In genomic region chr3:49786357-49787181, GRCh38 we compare ENCODE assay signal across 8 cellular contexts. TPM values are rescaled to one million over a fixed set of nuclear protein-coding genes. Genes with fewer than 3 reads are reported as not detected.
DNase-seq lines count a peak whose midpoint lies in the region; ATAC-seq, FAIRE-seq and TF ChIP-seq lines count a peak whose summit lies in the region.

Gene IP6K1, minus strand, starts transcription at chr3:49786542. Its CDS starts 38,502 bp downstream, at chr3:49748040.

- TF ChIP-seq CTCF in astrocyte of the cerebellum (IDR thresholded peaks at IDR 0.05; ENCODE audit: low read depth, low read length, missing control alignments) = no peak

- H3K4me3 ChIP-seq in astrocyte of the cerebellum (ENCODE audit: low read depth, low read length) = peak within 1 kb of the TSS; percentile 96
- H3K4me3 ChIP-seq in rectal smooth muscle tissue (ENCODE audit: low read length) = peak within 1 kb of the TSS; percentile 85
- peak within 1 kb of the TSS; percentile 97 to 99 for H3K4me3 ChIP-seq in aorta (ENCODE audit: low read length in 2 of 2)

- H3K36me3 ChIP-seq in rectal smooth muscle tissue (ENCODE audit: control insufficient read depth, insufficient read depth, low read length) = peaks cover 1% of the 10 kb centered on the region
- H3K36me3 ChIP-seq in aorta (ENCODE audit: control insufficient read depth in 1 of 2, insufficient read depth in 2 of 2, low read length in 1 of 2) = peaks cover 0 to under 1% of the 10 kb centered on the region in 2 donors

- intact Hi-C loops in aorta (cut with DNase I) = loop anchor here in 1 of 2 donors (10.0 kb wide), 1 partner anchor 62 kb away; the partner anchor contains the start of gene GMPPB

- DNase-seq in GM18507 (ENCODE audit: extremely low spot score, insufficient read length, low read depth) = peak; percentile 100
- peak; percentile 91 for DNase-seq in NCI-H2029 treated with DMSO at 0.1 percent for 48 hours (lab: John Stamatoyannopoulos, UW)
- peak; percentile 98 for DNase-seq in T-helper 9 cell
- DNase-seq in astrocyte of the cerebellum (ENCODE audit: low read depth) = peak; percentile 100
- DNase-seq in hepatic stellate cell (ENCODE audit: low spot score) = peak; percentile 100
- peak; percentile 100 for DNase-seq in aorta

- no peaks in the 10 kb centered on the region for H3K27me3 ChIP-seq in rectal smooth muscle tissue (ENCODE audit: control insufficient read depth, insufficient read depth, low read length)
- H3K27me3 ChIP-seq in aorta (ENCODE audit: control insufficient read depth in 1 of 2, insufficient read depth in 2 of 2, low read length in 1 of 2) = no peaks in the 10 kb centered on the region

- in situ Hi-C loops in astrocyte of the cerebellum (cut with HindIII; ENCODE audit: low sequenced_read_pairs) = no loop called here

- peak; percentile 98 for ATAC-seq in HG02981 (IDR thresholded peaks at IDR 0.05; ENCODE audit: unreplicated experiment)
- ATAC-seq in aorta (ENCODE audit: low FRiP score) = peak; percentile 100

- H3K9ac ChIP-seq in rectal smooth muscle tissue (ENCODE audit: low read length) = peak within 1 kb of the TSS; percentile 92

- WGBS in aorta, 2 donors = 3 to 4% methylated on average over 51 to 55 of the region's 55 CpGs

- H3K27ac ChIP-seq in rectal smooth muscle tissue (ENCODE audit: low read depth, low read length) (peak within 1 kb of the TSS; percentile 98), aorta (ENCODE audit: low read depth in 1 of 2, low read length in 2 of 2) (peak within 1 kb of the TSS; percentile 20 to 96)

- H3K4me1 ChIP-seq in rectal smooth muscle tissue (ENCODE audit: control insufficient read depth, insufficient read depth, low read length) = peaks cover 13% of the 10 kb centered on the region
- H3K4me1 ChIP-seq in aorta (ENCODE audit: control insufficient read depth in 1 of 2, insufficient read depth in 2 of 2, low read length in 2 of 2) = no peaks in the 10 kb centered on the region

- H3K9me3 ChIP-seq in aorta (ENCODE audit: control insufficient read depth, low read length) = no peaks in the 10 kb centered on the region

- peak; percentile 100 for FAIRE-seq in GM18507 (lab: Jason Lieb, UNC)

RNA-seq across cellular contexts. Expression of gene IP6K1, which starts in this region (rescaled TPM):
- total RNA-seq in aorta = 10 to 100 TPM; 36.5 to 40.2 TPM
- 10 to 100 TPM in 1 of 2 donors, 1 to 10 TPM in 1; 9.4 to 19.5 TPM for polyA plus RNA-seq in aorta

Comparison
In these comparisons a context has a peak if more than half of its experiments do, and no peak if none do; other contexts are left out.
1. Peak in every context shown above with its lines: DNase-seq, ATAC-seq, H3K4me3 ChIP-seq and H3K27ac ChIP-seq.